Comparison of ENCODE assay signal across 1 cellular context in the genomic region with DNA sequence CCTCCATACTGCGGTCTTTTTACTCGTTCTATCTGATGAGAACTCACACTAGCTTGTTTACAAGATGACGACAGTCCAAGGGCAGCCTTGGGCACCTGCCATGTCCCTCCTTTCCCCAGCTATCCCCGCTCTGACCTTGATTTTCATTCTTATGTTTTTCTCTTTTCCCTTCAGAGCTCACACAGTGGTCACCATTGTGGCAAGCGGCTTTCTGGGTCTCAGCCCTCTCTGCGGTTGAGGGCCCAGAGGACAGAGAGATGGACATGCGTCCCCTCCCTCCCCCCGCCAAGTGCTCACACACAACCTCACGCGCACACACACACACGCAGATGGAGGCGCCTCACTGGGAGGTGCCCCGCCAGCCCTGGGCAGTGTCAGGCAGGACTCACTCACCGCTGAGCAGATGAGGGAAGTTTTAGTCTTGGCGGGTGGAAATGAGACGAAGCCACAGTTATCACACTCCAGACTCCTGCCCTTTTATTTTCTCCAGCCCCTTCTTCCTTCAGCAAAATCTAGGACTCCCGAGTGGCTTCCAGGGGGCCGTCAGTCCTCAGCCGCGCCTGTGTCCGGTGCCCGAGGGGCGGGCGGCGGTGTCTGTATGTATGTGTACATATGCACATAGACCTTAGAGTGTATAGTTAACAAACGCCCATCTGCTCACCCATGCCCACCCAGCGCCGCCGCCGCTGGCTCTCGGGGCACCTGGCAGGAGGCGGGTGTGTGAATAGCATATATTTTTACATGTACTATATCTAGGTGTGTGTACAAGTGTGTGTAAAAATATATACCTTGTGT.
TF ChIP-seq lines count a peak whose summit lies in the region.

No MANE protein-coding gene starts in this region.

TF ChIP-seq in endothelial cell of umbilical vein, 7 proteins besides CTCF, POLR2A, EP300 and RAD21 (continued from another document):
- TF ChIP-seq, protein P1, sequence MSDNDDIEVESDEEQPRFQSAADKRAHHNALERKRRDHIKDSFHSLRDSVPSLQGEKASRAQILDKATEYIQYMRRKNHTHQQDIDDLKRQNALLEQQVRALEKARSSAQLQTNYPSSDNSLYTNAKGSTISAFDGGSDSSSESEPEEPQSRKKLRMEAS (IDR thresholded peaks at IDR 0.05; ENCODE audit: insufficient read depth, insufficient read length) = no peak
- TF ChIP-seq FOS (IDR thresholded peaks at IDR 0.05; ENCODE audit: borderline replicate concordance, insufficient read depth, low read length) = no peak
- TF ChIP-seq EZH2 (IDR thresholded peaks at IDR 0.05; ENCODE audit: borderline replicate concordance, low read depth, low read length, severe bottlenecking) = no peak
- TF ChIP-seq POLR2AphosphoS5 (IDR thresholded peaks at IDR 0.05; ENCODE audit: insufficient read depth, low read depth, low read length) = no peak
- TF ChIP-seq GATA2 (IDR thresholded peaks at IDR 0.05; ENCODE audit: insufficient read depth, insufficient read length, low read depth, low read length) = no peak
- no peak for TF ChIP-seq JUN (IDR thresholded peaks at IDR 0.05; ENCODE audit: borderline replicate concordance, insufficient read depth, insufficient read length, low read depth)
